Comparison of ENCODE assay signal across 19 cellular contexts in genomic region chr15:48766196-48766595, GRCh38. TPM values are rescaled to one million over a fixed set of nuclear protein-coding genes. Genes with fewer than 3 reads are reported as not detected.
DNase-seq lines count a peak whose midpoint lies in the region; FAIRE-seq and TF ChIP-seq lines count a peak whose summit lies in the region.
"Had no signal": no experiment of that assay in that cellular context is flagged by ENCODE, and none has a peak within 500 bp of the region (broad histone marks: within the 10 kb centered on the region; RNA-seq: fewer than 3 reads in every experiment).

No MANE protein-coding gene starts in this region.

- FAIRE-seq in D721Med (lab: Jason Lieb, UNC) = no peak

- H3K4me3 ChIP-seq in choroid plexus epithelial cell (ENCODE audit: low read depth, low read length) = no peak overlapping the region
- H3K4me3 ChIP-seq: esophagus muscularis mucosa, heart left ventricle had no signal

- DNase-seq in EH (ENCODE audit: low read depth) (peak; percentile 18), NCI-H226 (peak; percentile 30), choroid plexus epithelial cell (ENCODE audit: low read depth) (peak; percentile 36), myocyte (ENCODE audit: low read depth) (peak; percentile 48), D721Med (ENCODE audit: insufficient read length, low spot score) (no peak), DMS153 (lab: John Stamatoyannopoulos, UW) (no peak), DMS53 (lab: John Stamatoyannopoulos, UW) (no peak), cerebellar cortex (ENCODE audit: low spot score) (no peak)
- DNase-seq: activated effector memory CD4-positive, alpha-beta T cell treated with Interleukin-2 at 50 U/mL for 16 hours; Calu3; GDM1; heart left ventricle; HFFc6; NCI-H1436; NCI-H2171; OCI-M1; substantia nigra; T-helper 17 cell had no signal

- TF ChIP-seq CTCF in choroid plexus epithelial cell (conservative IDR thresholded peaks at IDR 0.05; ENCODE audit: low read depth, low read length) (no peak), D721Med (IDR thresholded peaks at IDR 0.05; ENCODE audit: insufficient read depth, missing control alignments) (no peak)

RNA-seq across cellular contexts. Expression of gene CEP152, which starts 44.7 kb away (rescaled TPM):
- total RNA-seq in myocyte = 1.2 and 1.6 TPM in 2 replicates
- polyA plus RNA-seq in myocyte (2012) = 1.0 TPM

Comparison
In these comparisons a context has a peak if more than half of its experiments do, and no peak if none do; other contexts are left out.
1. DNase-seq: peak in EH (single experiment), NCI-H226 (single experiment), choroid plexus epithelial cell (single experiment) and myocyte (single experiment); none in D721Med (single experiment), DMS153 (single experiment), DMS53 (single experiment) and cerebellar cortex (single experiment).